In genomic region chr6:145948878-145949613, GRCh38 we compare ENCODE assay signal across 3 cellular contexts.
TF ChIP-seq lines count a peak whose summit lies in the region.

No MANE protein-coding gene starts in this region.

TF ChIP-seq in HepG2, 621 proteins besides CTCF, POLR2A, EP300 and RAD21:
- TF ChIP-seq MED8 (CRISPR knock-in tag; IDR thresholded peaks at IDR 0.05; ENCODE audit: insufficient replicate concordance), result no peak
- 0 out of 2 replicates have a peak, but pooled peaks have one; percentile 40 for TF ChIP-seq LCORL (IDR thresholded peaks at IDR 0.05)
- TF ChIP-seq LCORL (CRISPR knock-in tag; IDR thresholded peaks at IDR 0.05), result no peak
- no peak for TF ChIP-seq MTF1 (CRISPR knock-in tag; IDR thresholded peaks at IDR 0.05)

TF ChIP-seq in GM12891, 5 proteins besides CTCF, POLR2A, EP300 and RAD21:
- TF ChIP-seq TAF1 (IDR thresholded peaks at IDR 0.05; ENCODE audit: low read depth, low read length) (no peak), POLR2AphosphoS5 (IDR thresholded peaks at IDR 0.05; ENCODE audit: low read depth, low read length) (no peak), SPI1 (IDR thresholded peaks at IDR 0.05; ENCODE audit: low read depth, low read length) (no peak), PAX5 (IDR thresholded peaks at IDR 0.05; ENCODE audit: insufficient read depth, low read length, severe bottlenecking) (no peak), POU2F2 (IDR thresholded peaks at IDR 0.05; ENCODE audit: low read depth, low read length) (no peak)

TF ChIP-seq in K562, 482 proteins besides CTCF, POLR2A, EP300 and RAD21:
- TF ChIP-seq ZNF445 (CRISPR knock-in tag; IDR thresholded peaks at IDR 0.05; ENCODE audit: low read depth) (no peak), THRAP3 (IDR thresholded peaks at IDR 0.05; ENCODE audit: borderline replicate concordance) (no peak), ARHGAP35 (IDR thresholded peaks at IDR 0.05; ENCODE audit: partially characterized antibody) (no peak), ZNF586 (CRISPR knock-in tag; conservative IDR thresholded peaks at IDR 0.05) (no peak), STAT5A (IDR thresholded peaks at IDR 0.05; ENCODE audit: borderline replicate concordance, low read length) (no peak), TRIM24 (IDR thresholded peaks at IDR 0.05) (no peak), ATF1 (CRISPR knock-in tag; IDR thresholded peaks at IDR 0.05) (no peak), ATF1 (tag; IDR thresholded peaks at IDR 0.05) (no peak), FOXJ2 (tag; IDR thresholded peaks at IDR 0.05) (no peak), ZNF41 (CRISPR knock-in tag; conservative IDR thresholded peaks at IDR 0.05) (no peak), ZNF75A (CRISPR knock-in tag; IDR thresholded peaks at IDR 0.05) (no peak), MXI1 (IDR thresholded peaks at IDR 0.05; ENCODE audit: low read depth, low read length) (no peak), ZNF121 (CRISPR knock-in tag; conservative IDR thresholded peaks at IDR 0.05) (no peak), MED1 (CRISPR knock-in tag; IDR thresholded peaks at IDR 0.05; ENCODE audit: borderline replicate concordance) (no peak), ZNF12 (CRISPR knock-in tag; IDR thresholded peaks at IDR 0.05) (no peak), NFIX (CRISPR knock-in tag; IDR thresholded peaks at IDR 0.05; ENCODE audit: low read depth) (peak; percentile 85), CAMTA2 (CRISPR knock-in tag; conservative IDR thresholded peaks at IDR 0.05) (no peak), RBM25 (IDR thresholded peaks at IDR 0.05; ENCODE audit: low read depth, low read length, severe bottlenecking) (peak; percentile 69), ILF3 (IDR thresholded peaks at IDR 0.05; ENCODE audit: borderline replicate concordance) (no peak), SREBF2 (CRISPR knock-in tag; IDR thresholded peaks at IDR 0.05) (no peak), TBL1XR1 (IDR thresholded peaks at IDR 0.05; ENCODE audit: low read length in 2 of 2) (no peak), RBM39 (optimal IDR thresholded peaks at IDR 0.05; ENCODE audit: low read depth, low read length) (no peak), ZNF384 (IDR thresholded peaks at IDR 0.05; ENCODE audit: low read depth, low read length) (no peak), NFIC (IDR thresholded peaks at IDR 0.05) (peak; percentile 95), ZNF217 (CRISPR knock-in tag; IDR thresholded peaks at IDR 0.05) (no peak), ZNF146 (CRISPR knock-in tag; IDR thresholded peaks at IDR 0.05; ENCODE audit: unreplicated experiment) (peak; percentile 95), GTF2F1 (IDR thresholded peaks at IDR 0.05; ENCODE audit: low read depth, low read length) (no peak), TCF7L2 (IDR thresholded peaks at IDR 0.05; ENCODE audit: low read depth, low read length) (no peak), TBP (optimal IDR thresholded peaks at IDR 0.05; ENCODE audit: low read depth, low read length) (no peak), PBX2 (CRISPR knock-in tag; IDR thresholded peaks at IDR 0.05; ENCODE audit: low read depth) (no peak), PBX2 (tag; conservative IDR thresholded peaks at IDR 0.05; ENCODE audit: low read depth) (no peak)
- TF ChIP-seq, protein P1, sequence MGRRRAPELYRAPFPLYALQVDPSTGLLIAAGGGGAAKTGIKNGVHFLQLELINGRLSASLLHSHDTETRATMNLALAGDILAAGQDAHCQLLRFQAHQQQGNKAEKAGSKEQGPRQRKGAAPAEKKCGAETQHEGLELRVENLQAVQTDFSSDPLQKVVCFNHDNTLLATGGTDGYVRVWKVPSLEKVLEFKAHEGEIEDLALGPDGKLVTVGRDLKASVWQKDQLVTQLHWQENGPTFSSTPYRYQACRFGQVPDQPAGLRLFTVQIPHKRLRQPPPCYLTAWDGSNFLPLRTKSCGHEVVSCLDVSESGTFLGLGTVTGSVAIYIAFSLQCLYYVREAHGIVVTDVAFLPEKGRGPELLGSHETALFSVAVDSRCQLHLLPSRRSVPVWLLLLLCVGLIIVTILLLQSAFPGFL (CRISPR knock-in tag; IDR thresholded peaks at IDR 0.05), result no peak
- TF ChIP-seq, protein P2, sequence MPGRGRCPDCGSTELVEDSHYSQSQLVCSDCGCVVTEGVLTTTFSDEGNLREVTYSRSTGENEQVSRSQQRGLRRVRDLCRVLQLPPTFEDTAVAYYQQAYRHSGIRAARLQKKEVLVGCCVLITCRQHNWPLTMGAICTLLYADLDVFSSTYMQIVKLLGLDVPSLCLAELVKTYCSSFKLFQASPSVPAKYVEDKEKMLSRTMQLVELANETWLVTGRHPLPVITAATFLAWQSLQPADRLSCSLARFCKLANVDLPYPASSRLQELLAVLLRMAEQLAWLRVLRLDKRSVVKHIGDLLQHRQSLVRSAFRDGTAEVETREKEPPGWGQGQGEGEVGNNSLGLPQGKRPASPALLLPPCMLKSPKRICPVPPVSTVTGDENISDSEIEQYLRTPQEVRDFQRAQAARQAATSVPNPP (IDR thresholded peaks at IDR 0.05; ENCODE audit: borderline replicate concordance, insufficient read depth, insufficient read length), result no peak
- TF ChIP-seq, protein P3, sequence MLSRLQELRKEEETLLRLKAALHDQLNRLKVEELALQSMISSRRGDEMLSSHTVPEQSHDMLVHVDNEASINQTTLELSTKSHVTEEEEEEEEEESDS (CRISPR knock-in tag; IDR thresholded peaks at IDR 0.05), result no peak
- TF ChIP-seq, protein P4, sequence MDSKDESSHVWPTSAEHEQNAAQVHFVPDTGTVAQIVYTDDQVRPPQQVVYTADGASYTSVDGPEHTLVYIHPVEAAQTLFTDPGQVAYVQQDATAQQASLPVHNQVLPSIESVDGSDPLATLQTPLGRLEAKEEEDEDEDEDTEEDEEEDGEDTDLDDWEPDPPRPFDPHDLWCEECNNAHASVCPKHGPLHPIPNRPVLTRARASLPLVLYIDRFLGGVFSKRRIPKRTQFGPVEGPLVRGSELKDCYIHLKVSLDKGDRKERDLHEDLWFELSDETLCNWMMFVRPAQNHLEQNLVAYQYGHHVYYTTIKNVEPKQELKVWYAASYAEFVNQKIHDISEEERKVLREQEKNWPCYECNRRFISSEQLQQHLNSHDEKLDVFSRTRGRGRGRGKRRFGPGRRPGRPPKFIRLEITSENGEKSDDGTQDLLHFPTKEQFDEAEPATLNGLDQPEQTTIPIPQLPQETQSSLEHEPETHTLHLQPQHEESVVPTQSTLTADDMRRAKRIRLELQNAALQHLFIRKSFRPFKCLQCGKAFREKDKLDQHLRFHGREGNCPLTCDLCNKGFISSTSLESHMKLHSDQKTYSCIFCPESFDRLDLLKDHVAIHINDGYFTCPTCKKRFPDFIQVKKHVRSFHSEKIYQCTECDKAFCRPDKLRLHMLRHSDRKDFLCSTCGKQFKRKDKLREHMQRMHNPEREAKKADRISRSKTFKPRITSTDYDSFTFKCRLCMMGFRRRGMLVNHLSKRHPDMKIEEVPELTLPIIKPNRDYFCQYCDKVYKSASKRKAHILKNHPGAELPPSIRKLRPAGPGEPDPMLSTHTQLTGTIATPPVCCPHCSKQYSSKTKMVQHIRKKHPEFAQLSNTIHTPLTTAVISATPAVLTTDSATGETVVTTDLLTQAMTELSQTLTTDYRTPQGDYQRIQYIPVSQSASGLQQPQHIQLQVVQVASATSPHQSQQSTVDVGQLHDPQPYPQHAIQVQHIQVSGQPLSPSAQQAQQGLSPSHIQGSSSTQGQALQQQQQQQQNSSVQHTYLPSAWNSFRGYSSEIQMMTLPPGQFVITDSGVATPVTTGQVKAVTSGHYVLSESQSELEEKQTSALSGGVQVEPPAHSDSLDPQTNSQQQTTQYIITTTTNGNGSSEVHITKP (IDR thresholded peaks at IDR 0.05; ENCODE audit: partially characterized antibody), result no peak
- TF ChIP-seq, protein P5, sequence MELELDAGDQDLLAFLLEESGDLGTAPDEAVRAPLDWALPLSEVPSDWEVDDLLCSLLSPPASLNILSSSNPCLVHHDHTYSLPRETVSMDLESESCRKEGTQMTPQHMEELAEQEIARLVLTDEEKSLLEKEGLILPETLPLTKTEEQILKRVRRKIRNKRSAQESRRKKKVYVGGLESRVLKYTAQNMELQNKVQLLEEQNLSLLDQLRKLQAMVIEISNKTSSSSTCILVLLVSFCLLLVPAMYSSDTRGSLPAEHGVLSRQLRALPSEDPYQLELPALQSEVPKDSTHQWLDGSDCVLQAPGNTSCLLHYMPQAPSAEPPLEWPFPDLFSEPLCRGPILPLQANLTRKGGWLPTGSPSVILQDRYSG (tag; conservative IDR thresholded peaks at IDR 0.05; ENCODE audit: low read depth), result no peak
- TF ChIP-seq, protein P6, sequence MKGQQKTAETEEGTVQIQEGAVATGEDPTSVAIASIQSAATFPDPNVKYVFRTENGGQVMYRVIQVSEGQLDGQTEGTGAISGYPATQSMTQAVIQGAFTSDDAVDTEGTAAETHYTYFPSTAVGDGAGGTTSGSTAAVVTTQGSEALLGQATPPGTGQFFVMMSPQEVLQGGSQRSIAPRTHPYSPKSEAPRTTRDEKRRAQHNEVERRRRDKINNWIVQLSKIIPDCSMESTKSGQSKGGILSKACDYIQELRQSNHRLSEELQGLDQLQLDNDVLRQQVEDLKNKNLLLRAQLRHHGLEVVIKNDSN (CRISPR knock-in tag; IDR thresholded peaks at IDR 0.05), result no peak
- TF ChIP-seq, protein P7, sequence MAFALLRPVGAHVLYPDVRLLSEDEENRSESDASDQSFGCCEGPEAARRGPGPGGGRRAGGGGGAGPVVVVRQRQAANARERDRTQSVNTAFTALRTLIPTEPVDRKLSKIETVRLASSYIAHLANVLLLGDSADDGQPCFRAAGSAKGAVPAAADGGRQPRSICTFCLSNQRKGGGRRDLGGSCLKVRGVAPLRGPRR (CRISPR knock-in tag; IDR thresholded peaks at IDR 0.05), result no peak
